9 cellular contexts compared by ENCODE assay signal in the genomic region with DNA sequence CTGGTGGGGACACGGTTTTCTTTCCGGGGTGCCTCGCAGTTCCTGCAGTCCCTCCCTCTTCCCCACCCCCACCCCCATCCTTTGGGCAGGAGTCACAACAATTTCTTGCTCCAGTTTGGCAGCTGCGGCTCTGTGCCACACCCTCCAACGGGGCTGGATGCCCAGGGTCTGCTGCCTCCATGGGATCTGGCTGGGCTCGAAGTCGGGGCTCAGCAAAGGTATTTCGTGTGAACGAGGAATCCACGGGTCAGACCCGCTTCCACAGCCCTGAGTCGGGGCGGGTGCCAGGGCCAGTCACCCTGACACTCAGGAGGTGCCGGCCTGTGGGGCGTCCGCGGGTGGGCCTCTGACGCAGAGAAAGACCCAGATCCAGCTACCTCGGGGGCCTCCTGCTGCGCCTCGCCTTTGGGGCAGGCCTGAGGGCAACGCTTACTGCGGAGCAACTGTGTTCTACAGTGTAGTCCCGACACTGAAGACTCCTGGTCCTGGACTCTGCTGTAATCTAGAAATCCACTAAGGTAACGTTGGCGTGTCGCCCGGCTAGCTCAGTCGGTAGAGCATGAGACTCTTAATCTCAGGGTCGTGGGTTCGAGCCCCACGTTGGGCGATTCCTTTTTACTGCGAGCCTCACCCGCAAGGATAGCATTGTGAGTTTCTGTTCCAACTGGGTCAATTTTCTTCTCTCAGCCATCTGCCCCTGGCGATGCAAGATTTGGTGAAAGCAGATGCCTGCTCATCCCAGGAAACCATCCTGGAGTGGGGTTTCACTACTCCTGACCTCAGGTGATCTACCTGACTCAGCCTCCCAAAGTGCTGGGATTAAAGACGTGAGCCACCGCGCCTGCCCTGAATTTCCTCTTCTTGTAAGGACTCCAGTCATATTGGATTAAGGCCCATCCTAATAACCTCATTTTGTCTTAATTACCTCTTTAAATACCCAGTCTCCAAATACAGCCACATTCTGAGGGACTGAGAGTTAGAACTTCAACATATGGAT. TPM values are rescaled to one million over a fixed set of nuclear protein-coding genes. Genes with fewer than 3 reads are reported as not detected.
DNase-seq lines count a peak whose midpoint lies in the region; ATAC-seq and TF ChIP-seq lines count a peak whose summit lies in the region.
"Had no signal": no experiment of that assay in that cellular context is flagged by ENCODE, and none has a peak within 500 bp of the region (broad histone marks: within the 10 kb centered on the region; RNA-seq: fewer than 3 reads in every experiment).

No MANE protein-coding gene starts in this region.

- H3K9me3 Mint-ChIP-seq in CD4-positive, CD25-positive, alpha-beta regulatory T cell = peaks cover 0 to 7% (median 0%) of the 10 kb centered on the region in 7 donors
- H3K9me3 Mint-ChIP-seq in immature natural killer cell = no peaks in the 10 kb centered on the region
- H3K9me3 Mint-ChIP-seq in activated CD4-positive, alpha-beta T cell treated with anti-CD3 and anti-CD28 coated beads, Interleukin-2, amount 10 ng/mL, durations not matched to agents 7 days and 5 days = no peaks in the 10 kb centered on the region

- no peak for TF ChIP-seq CTCF in WERI-Rb-1 (IDR thresholded peaks at IDR 0.05; ENCODE audit: low read depth, low read length)
- TF ChIP-seq CTCF in esophagus squamous epithelium (IDR thresholded peaks at IDR 0.05) = no peak

- 15 to 18% methylated on average over 18 to 20 of the region's 39 CpGs for WGBS in esophagus squamous epithelium, 2 donors

- H3K4me1 ChIP-seq in CD4-positive, CD25-positive, alpha-beta regulatory T cell (ENCODE audit: control insufficient read depth, insufficient read depth, low read length, poor library complexity, severe bottlenecking) = peaks cover 40% of the 10 kb centered on the region
- H3K4me1 ChIP-seq in esophagus squamous epithelium = peaks cover 20 to 42% (median 28%) of the 10 kb centered on the region in 3 donors

- peaks cover 90% of the 10 kb centered on the region for H3K27me3 Mint-ChIP-seq in CD4-positive, CD25-positive, alpha-beta regulatory T cell
- peaks cover 32 to 66% (median 65%) of the 10 kb centered on the region in 3 donors for H3K27me3 Mint-ChIP-seq in immature natural killer cell (ENCODE audit: low read depth in 3 of 3)
- H3K27me3 Mint-ChIP-seq in activated CD4-positive, alpha-beta T cell treated with anti-CD3 and anti-CD28 coated beads, Interleukin-2, amount 10 ng/mL, durations not matched to agents 7 days and 5 days = peaks cover 82% of the 10 kb centered on the region

- H3K4me3 ChIP-seq in CD4-positive, CD25-positive, alpha-beta regulatory T cell (ENCODE audit: low read depth, low read length) = no peak overlapping the region
- H3K4me3 ChIP-seq in WERI-Rb-1 (ENCODE audit: low read depth, low read length) (peak overlapping the region; percentile 41), esophagus squamous epithelium (peak overlapping the region in 1 of 4 donors; percentile 15)

- peak overlapping the region; percentile 41 to 54 (median 48) for H3K4me3 Mint-ChIP-seq in CD4-positive, CD25-positive, alpha-beta regulatory T cell
- H3K4me3 Mint-ChIP-seq in immature natural killer cell = peak overlapping the region in 3 of 5 donors; percentile 17 to 21 (median 17)
- no peak overlapping the region for H3K4me3 Mint-ChIP-seq in activated CD4-positive, alpha-beta T cell treated with anti-CD3 and anti-CD28 coated beads, Interleukin-2, amount 10 ng/mL, durations not matched to agents 7 days and 5 days

- no peaks in the 10 kb centered on the region for H3K9me3 ChIP-seq in CD4-positive, CD25-positive, alpha-beta regulatory T cell (ENCODE audit: control insufficient read depth in 2 of 2, low read length in 2 of 2)
- H3K9me3 ChIP-seq in WERI-Rb-1 (ENCODE audit: severe bottlenecking) (no peaks in the 10 kb centered on the region), esophagus squamous epithelium (no peaks in the 10 kb centered on the region)

- peaks cover 0 to 41% (median 21%) of the 10 kb centered on the region in 4 donors for H3K4me1 Mint-ChIP-seq in CD4-positive, CD25-positive, alpha-beta regulatory T cell
- H3K4me1 Mint-ChIP-seq in immature natural killer cell = peaks cover 35 to 36% of the 10 kb centered on the region in 2 donors
- H3K4me1 Mint-ChIP-seq in activated CD4-positive, alpha-beta T cell treated with anti-CD3 and anti-CD28 coated beads, Interleukin-2, amount 10 ng/mL, durations not matched to agents 7 days and 5 days = peaks cover 29% of the 10 kb centered on the region

- H3K36me3 Mint-ChIP-seq in CD4-positive, CD25-positive, alpha-beta regulatory T cell = no peaks in the 10 kb centered on the region
- H3K36me3 Mint-ChIP-seq in immature natural killer cell = no peaks in the 10 kb centered on the region
- H3K36me3 Mint-ChIP-seq in activated CD4-positive, alpha-beta T cell treated with anti-CD3 and anti-CD28 coated beads, Interleukin-2, amount 10 ng/mL, durations not matched to agents 7 days and 5 days (ENCODE audit: low read depth) = peaks cover 4% of the 10 kb centered on the region

- DNase-seq in CD4-positive, CD25-positive, alpha-beta regulatory T cell = no peak
- DNase-seq in HT-29 (ENCODE audit: low spot score) = peak; percentile 64
- DNase-seq in WERI-Rb-1 = peak; percentile 46
- DNase-seq in immature natural killer cell = no peak
- DNase-seq in GF-D8 (lab: John Stamatoyannopoulos, UW) = no peak
- no peak for DNase-seq in dedifferentiated amniotic fluid mesenchymal stem cell (ENCODE audit: extremely low spot score)
- DNase-seq in activated CD4-positive, alpha-beta T cell treated with anti-CD3 and anti-CD28 coated beads, Interleukin-2, amount 10 ng/mL, durations not matched to agents 7 days and 5 days = no peak
- no peak for DNase-seq in esophagus squamous epithelium (lab: John Stamatoyannopoulos, UW)
- DNase-seq: SW 1271 had no signal

- intact Hi-C loops in esophagus squamous epithelium (cut with DNase I) = no loop called here

- H3K27ac ChIP-seq in CD4-positive, CD25-positive, alpha-beta regulatory T cell (ENCODE audit: insufficient read depth, low read length, poor library complexity, severe bottlenecking) = no peak overlapping the region
- H3K27ac ChIP-seq in WERI-Rb-1 (no peak overlapping the region), esophagus squamous epithelium (no peak overlapping the region)

- CTCF ChIA-PET in activated CD4-positive, alpha-beta T cell treated with anti-CD3 and anti-CD28 coated beads, Interleukin-2, amount 10 ng/mL, durations not matched to agents 7 days and 5 days (lab: Charles Lee) = interaction anchor here (1.0 kb wide), 1 partner anchor 122 kb away, joined by 3 read pairs; no protein-coding TSS in a partner anchor

- peaks cover 33% of the 10 kb centered on the region for H3K27me3 ChIP-seq in CD4-positive, CD25-positive, alpha-beta regulatory T cell (ENCODE audit: control insufficient read depth, insufficient read depth, low read length)
- peaks cover 30% of the 10 kb centered on the region for H3K27me3 ChIP-seq in WERI-Rb-1 (ENCODE audit: insufficient read depth, low read depth, severe bottlenecking)
- peaks cover 21 to 100% (median 54%) of the 10 kb centered on the region in 4 donors for H3K27me3 ChIP-seq in esophagus squamous epithelium

- POLR2A ChIA-PET in activated CD4-positive, alpha-beta T cell treated with anti-CD3 and anti-CD28 coated beads, Interleukin-2, amount 10 ng/mL, durations not matched to agents 7 days and 5 days (lab: Charles Lee) = no interaction called here

- no peak for TF ChIP-seq POLR2A in esophagus squamous epithelium (IDR thresholded peaks at IDR 0.05)

- H3K27ac Mint-ChIP-seq in CD4-positive, CD25-positive, alpha-beta regulatory T cell = peak overlapping the region in 1 of 3 donors; percentile 29
- no peak overlapping the region for H3K27ac Mint-ChIP-seq in immature natural killer cell
- H3K27ac Mint-ChIP-seq in activated CD4-positive, alpha-beta T cell treated with anti-CD3 and anti-CD28 coated beads, Interleukin-2, amount 10 ng/mL, durations not matched to agents 7 days and 5 days = no peak overlapping the region

- H3K36me3 ChIP-seq in CD4-positive, CD25-positive, alpha-beta regulatory T cell (ENCODE audit: control insufficient read depth, insufficient read depth, low read length) = no peaks in the 10 kb centered on the region
- no peaks in the 10 kb centered on the region for H3K36me3 ChIP-seq in WERI-Rb-1
- H3K36me3 ChIP-seq in esophagus squamous epithelium = no peaks in the 10 kb centered on the region

- ATAC-seq in CD4-positive, CD25-positive, alpha-beta regulatory T cell (ENCODE audit: low read depth in 2 of 2) = no peak

RNA-seq across cellular contexts. Expression of gene OR1F1, which starts 12.5 kb away (rescaled TPM):
- total RNA-seq in CD4-positive, CD25-positive, alpha-beta regulatory T cell = not detected
- polyA plus RNA-seq in CD4-positive, CD25-positive, alpha-beta regulatory T cell = under 1 TPM in 3 of 4 donors, not detected in 1; 0.20 to 0.70 (median 0.61) TPM
- total RNA-seq in HT-29 (2014; rRNA removed; shearing (Covaris generic)) = not detected in 2 replicates
- polyA plus RNA-seq in immature natural killer cell = not detected
- total RNA-seq in activated CD4-positive, alpha-beta T cell treated with anti-CD3 and anti-CD28 coated beads, Interleukin-2, amount 10 ng/mL, durations not matched to agents 7 days and 5 days = not detected
- total RNA-seq in esophagus squamous epithelium = not detected

RNA-seq across cellular contexts. Expression of gene ZNF213, which starts 40.6 kb away (rescaled TPM):
- 3.8 TPM for total RNA-seq in CD4-positive, CD25-positive, alpha-beta regulatory T cell
- polyA plus RNA-seq in CD4-positive, CD25-positive, alpha-beta regulatory T cell = 1 to 10 TPM; 1.9 to 2.3 (median 2.1) TPM
- 5.8 and 7.2 TPM in 2 replicates for total RNA-seq in HT-29 (2014; rRNA removed; shearing (Covaris generic))
- 1 to 10 TPM; 1.7 to 4.5 (median 2.4) TPM for polyA plus RNA-seq in immature natural killer cell
- total RNA-seq in activated CD4-positive, alpha-beta T cell treated with anti-CD3 and anti-CD28 coated beads, Interleukin-2, amount 10 ng/mL, durations not matched to agents 7 days and 5 days = 10 to 100 TPM in 1 of 2 experiments, 1 to 10 TPM in 1; 9.9 to 11.1 TPM
- total RNA-seq in esophagus squamous epithelium = 10 to 100 TPM in 1 of 4 donors, 1 to 10 TPM in 3; 3.9 to 14.3 (median 6.4) TPM

RNA-seq across cellular contexts. Expression of gene ZNF200, which starts 59.5 kb away (rescaled TPM):
- total RNA-seq in CD4-positive, CD25-positive, alpha-beta regulatory T cell = 12.8 TPM
- polyA plus RNA-seq in CD4-positive, CD25-positive, alpha-beta regulatory T cell = 10 to 100 TPM; 15.3 to 24.5 (median 19.5) TPM
- 5.6 and 8.6 TPM in 2 replicates for total RNA-seq in HT-29 (2014; rRNA removed; shearing (Covaris generic))
- 10 to 100 TPM in 1 of 3 donors, 1 to 10 TPM in 2; 6.2 to 14.5 (median 9.8) TPM for polyA plus RNA-seq in immature natural killer cell
- total RNA-seq in activated CD4-positive, alpha-beta T cell treated with anti-CD3 and anti-CD28 coated beads, Interleukin-2, amount 10 ng/mL, durations not matched to agents 7 days and 5 days = 10 to 100 TPM; 11.7 to 12.1 TPM
- 10 to 100 TPM in 1 of 4 donors, 1 to 10 TPM in 3; 4.3 to 10.1 (median 4.6) TPM for total RNA-seq in esophagus squamous epithelium

Comparison
In these comparisons a context has a peak if more than half of its experiments do, and no peak if none do; other contexts are left out.
1. DNase-seq: peak in HT-29 (single experiment) and WERI-Rb-1 (single experiment); none in CD4-positive, CD25-positive, alpha-beta regulatory T cell (0 of 3), immature natural killer cell (0 of 3), GF-D8 (single experiment), dedifferentiated amniotic fluid mesenchymal stem cell (single experiment), activated CD4-positive, alpha-beta T cell treated with anti-CD3 and anti-CD28 coated beads, Interleukin-2, amount 10 ng/mL, durations not matched to agents 7 days and 5 days (single experiment) and esophagus squamous epithelium (single experiment).